In genomic region chr1:219732814-219733491, GRCh38 we compare ENCODE assay signal across 17 cellular contexts.
"Had no signal": no experiment of that assay in that cellular context is flagged by ENCODE, and none has a peak within 500 bp of the region (broad histone marks: within the 10 kb centered on the region; RNA-seq: fewer than 3 reads in every experiment).

No MANE protein-coding gene starts in this region.

- DNase-seq: activated CD4-positive, alpha-beta T cell treated with anti-CD3 and anti-CD28 coated beads, Interleukin-2, amount 50 U/mL, for 1 hour; activated CD4-positive, CD25-positive, alpha-beta regulatory T cell treated with anti-CD3 and anti-CD28 coated beads, Interleukin-2, amount 50 U/mL, for 72 hours; activated CD8-positive, alpha-beta memory T cell treated with anti-CD3 and anti-CD28 coated beads, Interleukin-2, amount 50 U/mL, for 48 hours; activated effector memory CD4-positive, alpha-beta T cell treated with Interleukin-2 at 50 U/mL for 16 hours; activated naive CD4-positive, alpha-beta T cell treated with anti-CD3 and anti-CD28 coated beads, Interleukin-2, amount 10 ng/mL, durations not matched to agents 7 days and 5 days; activated T-cell treated with anti-CD3 and anti-CD28 coated beads, Interleukin-2, amount 50 U/mL, for 48 hours; foreskin melanocyte; hypothalamus; left ventricle myocardium superior; occipital lobe; retina; spleen; stimulated activated naive CD4-positive, alpha-beta T cell; thyroid gland had no signal

- H3K4me3 ChIP-seq: ascending aorta, coronary artery, spleen, thyroid gland had no signal

- H3K4me1 ChIP-seq: ascending aorta, spleen, thyroid gland had no signal

- H3K9me3 ChIP-seq: ascending aorta, thyroid gland had no signal

- H3K36me3 ChIP-seq: ascending aorta, spleen, thyroid gland had no signal

- H3K27ac ChIP-seq: ascending aorta, coronary artery, thyroid gland, VCaP had no signal

- H3K27me3 ChIP-seq: ascending aorta, spleen, thyroid gland had no signal
